ENCODE assay signal across 9 cellular contexts in genomic region chr10:69232252-69232651, GRCh38. TPM values are rescaled to one million over a fixed set of nuclear protein-coding genes. Genes with fewer than 3 reads are reported as not detected.
A peak's percentile ranks its signal among the peaks of the same experiment; 100 is the strongest.
DNase-seq lines count a peak whose midpoint lies in the region; ATAC-seq and TF ChIP-seq lines count a peak whose summit lies in the region.
"Had no signal": no experiment of that assay in that cellular context is flagged by ENCODE, and none has a peak within 500 bp of the region (broad histone marks: within the 10 kb centered on the region; RNA-seq: fewer than 3 reads in every experiment).

No MANE protein-coding gene starts in this region.

- H3K9me3 ChIP-seq in MG63 (no peaks in the 10 kb centered on the region), endodermal cell (ENCODE audit: control insufficient read depth, low read length) (no peaks in the 10 kb centered on the region)
- H3K9me3 ChIP-seq: neutrophil had no signal

- peak overlapping the region; percentile 25 for H3K27ac Mint-ChIP-seq in endodermal cell

- H3K4me1 Mint-ChIP-seq in endodermal cell, result peaks cover 6% of the 10 kb centered on the region

- DNase-seq in Daoy (ENCODE audit: low read depth) (peak; percentile 81), MG63 (peak; percentile 63), endodermal cell (peak; percentile 74), non-pigmented ciliary epithelial cell (ENCODE audit: low read depth) (peak; percentile 52), mucosa of gallbladder (ENCODE audit: low spot score) (no peak), activated gamma-delta T cell treated with Interleukin-2 at 50 U/mL for 16 hours (no peak)

- no peaks in the 10 kb centered on the region for H3K36me3 Mint-ChIP-seq in endodermal cell (ENCODE audit: low read depth)

- peaks cover 5% of the 10 kb centered on the region for H3K27me3 Mint-ChIP-seq in endodermal cell (ENCODE audit: insufficient read depth)

- H3K4me3 Mint-ChIP-seq in endodermal cell, result no peak overlapping the region

- 82 to 83% methylated on average over 5 to 9 of the region's 9 CpGs for WGBS in endodermal cell (ENCODE audit: insufficient coverage in 1 of 2, insufficient read length in 1 of 2), 2 experiments

- ATAC-seq in GM19452 (IDR thresholded peaks at IDR 0.05; ENCODE audit: unreplicated experiment) (no peak), HG02623 (IDR thresholded peaks at IDR 0.05; ENCODE audit: unreplicated experiment) (no peak)

- no peak for TF ChIP-seq CTCF in endodermal cell (conservative IDR thresholded peaks at IDR 0.05)

- H3K27ac ChIP-seq in endodermal cell (ENCODE audit: low read depth, low read length), result no peak overlapping the region
- H3K27ac ChIP-seq: neutrophil had no signal

- H3K27me3 ChIP-seq in MG63, result no peaks in the 10 kb centered on the region
- H3K27me3 ChIP-seq in endodermal cell (ENCODE audit: control insufficient read depth, insufficient read depth, low read length, poor library complexity, severe bottlenecking), result no peaks in the 10 kb centered on the region
- H3K27me3 ChIP-seq: neutrophil had no signal

- no peaks in the 10 kb centered on the region for H3K9me3 Mint-ChIP-seq in endodermal cell

- H3K4me1 ChIP-seq in endodermal cell (ENCODE audit: control insufficient read depth, insufficient read depth, low read length), result no peaks in the 10 kb centered on the region

- H3K4me3 ChIP-seq in MG63 (no peak overlapping the region), endodermal cell (ENCODE audit: low read length) (no peak overlapping the region)

- no peak overlapping the region for H3K9ac ChIP-seq in endodermal cell (ENCODE audit: extremely low read depth, low read length, poor library complexity, severe bottlenecking)

- H3K36me3 ChIP-seq in MG63 (no peaks in the 10 kb centered on the region), endodermal cell (ENCODE audit: control insufficient read depth, insufficient read depth, low read length) (no peaks in the 10 kb centered on the region)
- H3K36me3 ChIP-seq: neutrophil had no signal

RNA-seq across cellular contexts. Expression of gene HKDC1, which starts 12.1 kb away (rescaled TPM):
- 0.69 and 0.89 TPM in 2 replicates for total RNA-seq in Daoy (2014; rRNA removed; shearing (Covaris generic))
- total RNA-seq in MG63 (2014; rRNA removed; shearing (Covaris generic); ENCODE audit: low replicate concordance), result 0.20 TPM in 1 of 2 replicates, not detected in the other
- under 1 TPM in 1 of 2 donors, not detected in 1; 0.22 TPM for total RNA-seq in endodermal cell
- polyA plus RNA-seq in endodermal cell (2013, experiment 1 of 2), result not detected
- polyA plus RNA-seq in endodermal cell (2013, experiment 2 of 2), result not detected
- 41.2 TPM for total RNA-seq in mucosa of gallbladder

RNA-seq across cellular contexts. Expression of gene HK1, which starts 46.0 kb away (rescaled TPM):
- total RNA-seq in Daoy (2014; rRNA removed; shearing (Covaris generic)), result 20.8 and 28.9 TPM in 2 replicates
- total RNA-seq in MG63 (2014; rRNA removed; shearing (Covaris generic); ENCODE audit: low replicate concordance), result 72.2 and 83.2 TPM in 2 replicates
- total RNA-seq in endodermal cell (10 to 100 TPM; 38.0 to 78.8 TPM), mucosa of gallbladder (70.7 TPM)
- polyA plus RNA-seq in endodermal cell (2013, experiment 1 of 2), result 48.2 TPM
- 45.5 TPM for polyA plus RNA-seq in endodermal cell (2013, experiment 2 of 2)

RNA-seq across cellular contexts. Expression of gene SUPV3L1, which starts 52.2 kb away (rescaled TPM):
- 23.0 and 24.9 TPM in 2 replicates for total RNA-seq in Daoy (2014; rRNA removed; shearing (Covaris generic))
- total RNA-seq in MG63 (2014; rRNA removed; shearing (Covaris generic); ENCODE audit: low replicate concordance), result 21.2 and 23.3 TPM in 2 replicates
- total RNA-seq in endodermal cell (10 to 100 TPM; 36.3 to 38.6 TPM), mucosa of gallbladder (21.8 TPM)
- polyA plus RNA-seq in endodermal cell (2013, experiment 1 of 2), result 30.9 TPM
- 29.0 TPM for polyA plus RNA-seq in endodermal cell (2013, experiment 2 of 2)

Comparison
In these comparisons a context has a peak if more than half of its experiments do, and no peak if none do; other contexts are left out.
1. DNase-seq: peak in Daoy (single experiment), MG63 (single experiment), endodermal cell (single experiment) and non-pigmented ciliary epithelial cell (single experiment); none in mucosa of gallbladder (single experiment) and activated gamma-delta T cell treated with Interleukin-2 at 50 U/mL for 16 hours (single experiment).
2. RNA of gene HKDC1, which starts 12.1 kb away (total RNA-seq): 41.2 TPM in mucosa of gallbladder (single experiment); 0.69 to 0.89 TPM in Daoy, 0.22 TPM in endodermal cell and 0.20 TPM in MG63; every median in the first group is over 10 times any median in the second.